ENCODE assay signal across 8 cellular contexts in genomic region chr21:36966066-36966845, GRCh38. TPM values are rescaled to one million over a fixed set of nuclear protein-coding genes. Genes with fewer than 3 reads are reported as not detected.
DNase-seq lines count a peak whose midpoint lies in the region; ATAC-seq and TF ChIP-seq lines count a peak whose summit lies in the region.

Gene HLCS (minus strand): TSS chr21:36966669. CDS start chr21:36966638, 31 bp downstream.

- POLR2A ChIA-PET in IMR-90 (lab: Charles Lee; ENCODE audit: unreplicated experiment), result interaction anchor here (0.7 kb wide), 2 partner anchors 28 to 155 kb away, joined by 7 to 8 read pairs; no protein-coding TSS in a partner anchor

- peaks cover 7% of the 10 kb centered on the region for H3K9me1 ChIP-seq in IMR-90 (ENCODE audit: insufficient read depth, low read length)

- H2BK120ac ChIP-seq in IMR-90 (ENCODE audit: low read depth, low read length), result peak within 1 kb of the TSS; percentile 35; the same call in 1 of the 2 replicates

- dilution Hi-C loops in IMR-90 (cut with HindIII; ENCODE audit: low sequenced_read_pairs, unreplicated experiment), result no loop called here

- no peaks in the 10 kb centered on the region for H3K9me3 ChIP-seq in IMR-90 (ENCODE audit: control insufficient read depth, insufficient read depth, low read length)
- no peaks in the 10 kb centered on the region for H3K9me3 ChIP-seq in thoracic aorta

- peak within 1 kb of the TSS; percentile 76 for H2AK5ac ChIP-seq in IMR-90 (ENCODE audit: low read depth, low read length)

- no peaks in the 10 kb centered on the region for H4K20me1 ChIP-seq in IMR-90 (ENCODE audit: insufficient read depth, low read length)

- H3K9ac ChIP-seq in IMR-90 (ENCODE audit: low read depth, low read length), result peak within 1 kb of the TSS; percentile 87

- in situ Hi-C loops in IMR-90 (cut with MboI; ENCODE audit: low sequenced_read_pairs), result no loop called here

- H3K79me1 ChIP-seq in IMR-90 (ENCODE audit: low read depth in 1 of 2, low read length in 2 of 2), result peaks cover 13 to 25% of the 10 kb centered on the region in 2 experiments

- peak within 1 kb of the TSS; percentile 94 to 95 for H4K8ac ChIP-seq in IMR-90 (ENCODE audit: low read depth in 2 of 2, low read length in 2 of 2)

- peak within 1 kb of the TSS; percentile 92 for H2AK9ac ChIP-seq in IMR-90 (replicated peaks; ENCODE audit: low read depth, low read length, poor library complexity)

- peak within 1 kb of the TSS; percentile 86 for H3K4ac ChIP-seq in IMR-90 (ENCODE audit: low read depth, low read length)

- H3K27ac ChIP-seq in IMR-90 (ENCODE audit: insufficient read depth, low read length), result peak within 1 kb of the TSS; percentile 78
- peak within 1 kb of the TSS; percentile 65 to 79 for H3K27ac ChIP-seq in thoracic aorta

- H3K36me3 ChIP-seq in IMR-90 (ENCODE audit: control insufficient read depth, insufficient read depth, low read length) (peaks cover under 1% of the 10 kb centered on the region), thoracic aorta (peaks cover under 1% of the 10 kb centered on the region)

- peak; percentile 65; the same call in 1 of the 2 replicates for TF ChIP-seq POLR2A in IMR-90 (IDR thresholded peaks at IDR 0.05; ENCODE audit: low read depth, low read length)

- no TSS peak for BruUV-seq in IMR-90 (replicated peaks; lab: Mats Ljungman, UMichigan)

- ATAC-seq in GM21515 (IDR thresholded peaks at IDR 0.05; ENCODE audit: unreplicated experiment), result peak; percentile 76
- peak; percentile 92 for ATAC-seq in IMR-90 (ENCODE audit: low read depth)
- peak; percentile 79 for ATAC-seq in omental fat pad (ENCODE audit: low FRiP score)
- peak; percentile 60 for ATAC-seq in thoracic aorta (ENCODE audit: insufficient number of reproducible peaks, low FRiP score, low read depth)

- peak within 1 kb of the TSS; percentile 48; the same call in 1 of the 3 replicates for H2BK15ac ChIP-seq in IMR-90 (ENCODE audit: low read depth, low read length)

- peak within 1 kb of the TSS; percentile 100 for H3K4me3 ChIP-seq in IMR-90 (ENCODE audit: insufficient read depth, low read depth, low read length)
- peak within 1 kb of the TSS; percentile 74 to 78 for H3K4me3 ChIP-seq in foreskin fibroblast (ENCODE audit: low read depth in 1 of 2, low read length in 2 of 2)
- peak within 1 kb of the TSS; percentile 87 for H3K4me3 ChIP-seq in thoracic aorta

- peak within 1 kb of the TSS; percentile 1; the same call in 1 of the 2 replicates for H2BK20ac ChIP-seq in IMR-90 (ENCODE audit: low read depth, low read length)

- H3K23ac ChIP-seq in IMR-90 (ENCODE audit: low read depth, low read length), result peak within 1 kb of the TSS; percentile 66

- peak within 1 kb of the TSS; percentile 80 for H3K14ac ChIP-seq in IMR-90 (replicated peaks; ENCODE audit: low read depth, low read length)

- DNase-seq in DMS79 (lab: John Stamatoyannopoulos, UW) (peak; percentile 47), IMR-90 (peak; percentile 36), RPMI8226 (peak; percentile 88), foreskin fibroblast (peak; percentile 58 to 85), omental fat pad (ENCODE audit: low spot score) (no peak), thoracic aorta (ENCODE audit: low spot score) (no peak)
- peak; percentile 65 for DNase-seq in activated T-helper 9 cell treated with anti-CD3 and anti-CD28 coated beads, Interleukin-2, amount 50 U/mL, for 16 hours (ENCODE audit: low read depth)

- peak within 1 kb of the TSS; percentile 69 for H4K91ac ChIP-seq in IMR-90 (ENCODE audit: insufficient read depth, low read depth, low read length)

- no peak; the same call in 1 of the 2 replicates for TF ChIP-seq RAD21 in IMR-90 (IDR thresholded peaks at IDR 0.05; ENCODE audit: low read length)

- CTCF ChIA-PET in IMR-90 (lab: Yijun Ruan, JAX), result interaction anchor here (1.5 kb wide), 1 partner anchor 11 kb away, joined by 6 read pairs; no protein-coding TSS in a partner anchor

- H3K56ac ChIP-seq in IMR-90 (ENCODE audit: extremely low read depth, insufficient read depth, low read length), result peak within 1 kb of the TSS; percentile 56; the same call in 1 of the 2 replicates

- H3K27me3 ChIP-seq in IMR-90 (ENCODE audit: control insufficient read depth, insufficient read depth, low read length) (no peaks in the 10 kb centered on the region), thoracic aorta (replicated peaks; ENCODE audit: insufficient read depth) (no peaks in the 10 kb centered on the region)

- H2AFZ ChIP-seq in IMR-90 (replicated peaks; ENCODE audit: low read length, poor library complexity), result peak within 1 kb of the TSS; percentile 97

- peak within 1 kb of the TSS; percentile 0; the same call in 1 of the 2 replicates for H3K18ac ChIP-seq in IMR-90 (ENCODE audit: low read depth, low read length)

- H3K4me1 ChIP-seq in IMR-90 (ENCODE audit: control insufficient read depth, insufficient read depth, low read length), result peaks cover 3% of the 10 kb centered on the region
- H3K4me1 ChIP-seq in thoracic aorta (ENCODE audit: control insufficient read depth in 1 of 2, low read depth in 2 of 2), result peaks cover 5 to 17% of the 10 kb centered on the region in 2 donors

- H4K5ac ChIP-seq in IMR-90 (ENCODE audit: low read depth, low read length), result peak within 1 kb of the TSS; percentile 90

- peak within 1 kb of the TSS; percentile 98 for H3K4me2 ChIP-seq in IMR-90 (ENCODE audit: low read depth, low read length)

- WGBS in IMR-90 (ENCODE audit: extremely low coverage in 2 of 2, insufficient read length in 1 of 2), 2 experiments, result 1% methylated on average over 32 of the region's 105 CpGs; no CpG with 5 or more reads in 1 of the 2 experiments

- intact Hi-C loops in IMR-90 (cut with micrococcal nuclease), result no loop called here

- TF ChIP-seq CTCF in IMR-90 (conservative IDR thresholded peaks at IDR 0.05; ENCODE audit: low read depth, low read length), result peak; percentile 36; the same call in 1 of the 2 replicates
- no peak for TF ChIP-seq CTCF in foreskin fibroblast (IDR thresholded peaks at IDR 0.05; ENCODE audit: low read depth, low read length)
- no peak for TF ChIP-seq CTCF in omental fat pad (IDR thresholded peaks at IDR 0.05)
- no peak for TF ChIP-seq CTCF in thoracic aorta (IDR thresholded peaks at IDR 0.05)

- peak within 1 kb of the TSS; percentile 79 for H2BK5ac ChIP-seq in IMR-90 (ENCODE audit: low read depth, low read length, poor library complexity, severe bottlenecking)

TF ChIP-seq in IMR-90, 13 proteins besides CTCF, POLR2A, EP300 and RAD21:
- peak; percentile 38; the same call in 1 of the 2 replicates for TF ChIP-seq MXI1 (IDR thresholded peaks at IDR 0.05; ENCODE audit: borderline replicate concordance, low read depth, low read length)
- no peak for TF ChIP-seq USF2 (IDR thresholded peaks at IDR 0.05; ENCODE audit: low read depth, low read length)
- TF ChIP-seq MAZ (IDR thresholded peaks at IDR 0.05; ENCODE audit: borderline replicate concordance, low read depth, low read length), result peak; percentile 52; the same call in 1 of the 2 replicates
TF ChIP-seq in IMR-90: peak in this region for 2.

RNA-seq across cellular contexts. Expression of gene HLCS, which starts in this region (rescaled TPM):
- 18.1 and 21.0 TPM in 2 replicates for total RNA-seq in IMR-90 (2012; rRNA removed)
- 8.6 and 10.6 TPM in 2 replicates for polyA plus RNA-seq in IMR-90 (2012; rRNA removed)
- 4.1 and 5.8 TPM in 2 replicates for polyA plus RNA-seq in IMR-90 (2012; cell fraction: cytosol; rRNA removed)
- polyA plus RNA-seq in IMR-90 (2012; cell fraction: nucleus; rRNA removed; ENCODE audit: low replicate concordance), result 4.2 and 15.2 TPM in 2 replicates
- 10 to 100 TPM; 14.3 to 19.3 (median 17.6) TPM for total RNA-seq in omental fat pad
- total RNA-seq in thoracic aorta, result 10 to 100 TPM; 17.5 to 29.3 TPM

Comparison
In these comparisons a context has a peak if more than half of its experiments do, and no peak if none do; other contexts are left out.
1. DNase-seq: peak in DMS79 (single experiment), IMR-90 (single experiment), RPMI8226 (single experiment), activated T-helper 9 cell treated with anti-CD3 and anti-CD28 coated beads, Interleukin-2, amount 50 U/mL, for 16 hours (single experiment) and foreskin fibroblast (2 of 2); none in omental fat pad (single experiment) and thoracic aorta (single experiment).
2. Peak in every context shown above with its lines, with median percentiles within 50 percentile points of each other: ATAC-seq and H3K4me3 ChIP-seq.